Comparison of ENCODE assay signal across 1 cellular context in genomic region chr2:104704846-104705245, GRCh38.
TF ChIP-seq lines count a peak whose summit lies in the region.

No MANE protein-coding gene starts in this region.

TF ChIP-seq in H1, 55 proteins besides CTCF, POLR2A, EP300 and RAD21 (continued from another document):
- TF ChIP-seq ATF2 (IDR thresholded peaks at IDR 0.05; ENCODE audit: low read length) (no peak), SIX5 (IDR thresholded peaks at IDR 0.05; ENCODE audit: low read depth, low read length) (no peak), TAF1 (IDR thresholded peaks at IDR 0.05; ENCODE audit: low read depth, low read length) (no peak), NRF1 (IDR thresholded peaks at IDR 0.05; ENCODE audit: low read depth, low read length) (no peak), JUN (IDR thresholded peaks at IDR 0.05; ENCODE audit: low read depth, low read length) (no peak), SP1 (IDR thresholded peaks at IDR 0.05; ENCODE audit: low read depth, low read length) (no peak), RFX5 (IDR thresholded peaks at IDR 0.05; ENCODE audit: borderline replicate concordance, low read depth, low read length) (no peak), EZH2 (IDR thresholded peaks at IDR 0.05; ENCODE audit: low read depth, low read length, severe bottlenecking) (no peak), TEAD4 (IDR thresholded peaks at IDR 0.05; ENCODE audit: low read depth, low read length) (no peak)
- TF ChIP-seq, protein P1, sequence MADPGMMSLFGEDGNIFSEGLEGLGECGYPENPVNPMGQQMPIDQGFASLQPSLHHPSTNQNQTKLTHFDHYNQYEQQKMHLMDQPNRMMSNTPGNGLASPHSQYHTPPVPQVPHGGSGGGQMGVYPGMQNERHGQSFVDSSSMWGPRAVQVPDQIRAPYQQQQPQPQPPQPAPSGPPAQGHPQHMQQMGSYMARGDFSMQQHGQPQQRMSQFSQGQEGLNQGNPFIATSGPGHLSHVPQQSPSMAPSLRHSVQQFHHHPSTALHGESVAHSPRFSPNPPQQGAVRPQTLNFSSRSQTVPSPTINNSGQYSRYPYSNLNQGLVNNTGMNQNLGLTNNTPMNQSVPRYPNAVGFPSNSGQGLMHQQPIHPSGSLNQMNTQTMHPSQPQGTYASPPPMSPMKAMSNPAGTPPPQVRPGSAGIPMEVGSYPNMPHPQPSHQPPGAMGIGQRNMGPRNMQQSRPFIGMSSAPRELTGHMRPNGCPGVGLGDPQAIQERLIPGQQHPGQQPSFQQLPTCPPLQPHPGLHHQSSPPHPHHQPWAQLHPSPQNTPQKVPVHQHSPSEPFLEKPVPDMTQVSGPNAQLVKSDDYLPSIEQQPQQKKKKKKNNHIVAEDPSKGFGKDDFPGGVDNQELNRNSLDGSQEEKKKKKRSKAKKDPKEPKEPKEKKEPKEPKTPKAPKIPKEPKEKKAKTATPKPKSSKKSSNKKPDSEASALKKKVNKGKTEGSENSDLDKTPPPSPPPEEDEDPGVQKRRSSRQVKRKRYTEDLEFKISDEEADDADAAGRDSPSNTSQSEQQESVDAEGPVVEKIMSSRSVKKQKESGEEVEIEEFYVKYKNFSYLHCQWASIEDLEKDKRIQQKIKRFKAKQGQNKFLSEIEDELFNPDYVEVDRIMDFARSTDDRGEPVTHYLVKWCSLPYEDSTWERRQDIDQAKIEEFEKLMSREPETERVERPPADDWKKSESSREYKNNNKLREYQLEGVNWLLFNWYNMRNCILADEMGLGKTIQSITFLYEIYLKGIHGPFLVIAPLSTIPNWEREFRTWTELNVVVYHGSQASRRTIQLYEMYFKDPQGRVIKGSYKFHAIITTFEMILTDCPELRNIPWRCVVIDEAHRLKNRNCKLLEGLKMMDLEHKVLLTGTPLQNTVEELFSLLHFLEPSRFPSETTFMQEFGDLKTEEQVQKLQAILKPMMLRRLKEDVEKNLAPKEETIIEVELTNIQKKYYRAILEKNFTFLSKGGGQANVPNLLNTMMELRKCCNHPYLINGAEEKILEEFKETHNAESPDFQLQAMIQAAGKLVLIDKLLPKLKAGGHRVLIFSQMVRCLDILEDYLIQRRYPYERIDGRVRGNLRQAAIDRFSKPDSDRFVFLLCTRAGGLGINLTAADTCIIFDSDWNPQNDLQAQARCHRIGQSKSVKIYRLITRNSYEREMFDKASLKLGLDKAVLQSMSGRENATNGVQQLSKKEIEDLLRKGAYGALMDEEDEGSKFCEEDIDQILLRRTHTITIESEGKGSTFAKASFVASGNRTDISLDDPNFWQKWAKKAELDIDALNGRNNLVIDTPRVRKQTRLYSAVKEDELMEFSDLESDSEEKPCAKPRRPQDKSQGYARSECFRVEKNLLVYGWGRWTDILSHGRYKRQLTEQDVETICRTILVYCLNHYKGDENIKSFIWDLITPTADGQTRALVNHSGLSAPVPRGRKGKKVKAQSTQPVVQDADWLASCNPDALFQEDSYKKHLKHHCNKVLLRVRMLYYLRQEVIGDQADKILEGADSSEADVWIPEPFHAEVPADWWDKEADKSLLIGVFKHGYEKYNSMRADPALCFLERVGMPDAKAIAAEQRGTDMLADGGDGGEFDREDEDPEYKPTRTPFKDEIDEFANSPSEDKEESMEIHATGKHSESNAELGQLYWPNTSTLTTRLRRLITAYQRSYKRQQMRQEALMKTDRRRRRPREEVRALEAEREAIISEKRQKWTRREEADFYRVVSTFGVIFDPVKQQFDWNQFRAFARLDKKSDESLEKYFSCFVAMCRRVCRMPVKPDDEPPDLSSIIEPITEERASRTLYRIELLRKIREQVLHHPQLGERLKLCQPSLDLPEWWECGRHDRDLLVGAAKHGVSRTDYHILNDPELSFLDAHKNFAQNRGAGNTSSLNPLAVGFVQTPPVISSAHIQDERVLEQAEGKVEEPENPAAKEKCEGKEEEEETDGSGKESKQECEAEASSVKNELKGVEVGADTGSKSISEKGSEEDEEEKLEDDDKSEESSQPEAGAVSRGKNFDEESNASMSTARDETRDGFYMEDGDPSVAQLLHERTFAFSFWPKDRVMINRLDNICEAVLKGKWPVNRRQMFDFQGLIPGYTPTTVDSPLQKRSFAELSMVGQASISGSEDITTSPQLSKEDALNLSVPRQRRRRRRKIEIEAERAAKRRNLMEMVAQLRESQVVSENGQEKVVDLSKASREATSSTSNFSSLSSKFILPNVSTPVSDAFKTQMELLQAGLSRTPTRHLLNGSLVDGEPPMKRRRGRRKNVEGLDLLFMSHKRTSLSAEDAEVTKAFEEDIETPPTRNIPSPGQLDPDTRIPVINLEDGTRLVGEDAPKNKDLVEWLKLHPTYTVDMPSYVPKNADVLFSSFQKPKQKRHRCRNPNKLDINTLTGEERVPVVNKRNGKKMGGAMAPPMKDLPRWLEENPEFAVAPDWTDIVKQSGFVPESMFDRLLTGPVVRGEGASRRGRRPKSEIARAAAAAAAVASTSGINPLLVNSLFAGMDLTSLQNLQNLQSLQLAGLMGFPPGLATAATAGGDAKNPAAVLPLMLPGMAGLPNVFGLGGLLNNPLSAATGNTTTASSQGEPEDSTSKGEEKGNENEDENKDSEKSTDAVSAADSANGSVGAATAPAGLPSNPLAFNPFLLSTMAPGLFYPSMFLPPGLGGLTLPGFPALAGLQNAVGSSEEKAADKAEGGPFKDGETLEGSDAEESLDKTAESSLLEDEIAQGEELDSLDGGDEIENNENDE (IDR thresholded peaks at IDR 0.05; ENCODE audit: insufficient replicate concordance, low read length): no peak
- TF ChIP-seq, protein P2, sequence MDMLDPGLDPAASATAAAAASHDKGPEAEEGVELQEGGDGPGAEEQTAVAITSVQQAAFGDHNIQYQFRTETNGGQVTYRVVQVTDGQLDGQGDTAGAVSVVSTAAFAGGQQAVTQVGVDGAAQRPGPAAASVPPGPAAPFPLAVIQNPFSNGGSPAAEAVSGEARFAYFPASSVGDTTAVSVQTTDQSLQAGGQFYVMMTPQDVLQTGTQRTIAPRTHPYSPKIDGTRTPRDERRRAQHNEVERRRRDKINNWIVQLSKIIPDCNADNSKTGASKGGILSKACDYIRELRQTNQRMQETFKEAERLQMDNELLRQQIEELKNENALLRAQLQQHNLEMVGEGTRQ (IDR thresholded peaks at IDR 0.05; ENCODE audit: low read length): no peak
